In genomic region chr21:37936010-37936785, GRCh38 we compare ENCODE assay signal across 28 cellular contexts. TPM values are rescaled to one million over a fixed set of nuclear protein-coding genes. Genes with fewer than 3 reads are reported as not detected.
DNase-seq lines count a peak whose midpoint lies in the region; ATAC-seq, FAIRE-seq and TF ChIP-seq lines count a peak whose summit lies in the region.
"Had no signal": no experiment of that assay in that cellular context is flagged by ENCODE, and none has a peak within 500 bp of the region (broad histone marks: within the 10 kb centered on the region; RNA-seq: fewer than 3 reads in every experiment).

No MANE protein-coding gene starts in this region.

- intact Hi-C loops in endothelial cell of umbilical vein (cut with micrococcal nuclease), result no loop called here

- H3K4me1 ChIP-seq in endothelial cell of umbilical vein (ENCODE audit: control insufficient read depth, extremely low read depth, insufficient read depth, low read length), result no peaks in the 10 kb centered on the region
- H3K4me1 ChIP-seq: BLaER1 treated with 17β-estradiol and CSF1 and Interleukin-3, amounts not matched to agents 10 nM and 100 nM had no signal

- H4K20me1 ChIP-seq in endothelial cell of umbilical vein (replicated peaks; ENCODE audit: control insufficient read depth, extremely low read depth, insufficient read depth, low read length), result no peaks in the 10 kb centered on the region
- H4K20me1 ChIP-seq: BLaER1 treated with 17β-estradiol and CSF1 and Interleukin-3, amounts not matched to agents 10 nM and 100 nM had no signal

- H2AFZ ChIP-seq in endothelial cell of umbilical vein (ENCODE audit: low read depth, low read length), result no peak overlapping the region

- ATAC-seq in HG02970 (IDR thresholded peaks at IDR 0.05; ENCODE audit: low FRiP score, unreplicated experiment), result no peak
- no peak for ATAC-seq in GM21515 (IDR thresholded peaks at IDR 0.05; ENCODE audit: unreplicated experiment)

- POLR2A ChIA-PET in endothelial cell of umbilical vein (lab: Charles Lee), result no interaction called here

- dilution Hi-C loops in endothelial cell of umbilical vein (cut with MboI; ENCODE audit: extremely low pct_ligation_motif_present, low sequenced_read_pairs), result no loop called here

- DNase-seq in Daoy (ENCODE audit: low read depth) (peak; percentile 28), M059J (ENCODE audit: low read depth) (peak; percentile 58), endothelial cell of umbilical vein (ENCODE audit: low read depth, low spot score) (no peak), renal cortical epithelial cell (ENCODE audit: low read depth) (peak; percentile 89)
- DNase-seq in activated effector memory CD4-positive, alpha-beta T cell treated with anti-CD3 and anti-CD28 coated beads, Interleukin-2, amount 50 U/mL, for 16 hours, result no peak
- DNase-seq: AML-193; CD4-positive, alpha-beta T cell; DMS53; GDM1; IMR-90; KG1; NCI-H1048; NCI-H1417 treated with DMSO at 0.1 percent for 48 hours; NCI-H1694 treated with DMSO at 0.1 percent for 48 hours; NCI-H2081 treated with DMSO at 0.1 percent for 48 hours; NCI-H2171; NCI-H226; NCI-H510A; SHP77 had no signal

- no peaks in the 10 kb centered on the region for H3K9me1 ChIP-seq in endothelial cell of umbilical vein (replicated peaks; ENCODE audit: control insufficient read depth, extremely low read depth, insufficient read depth, low read length)

- no peak for TF ChIP-seq CTCF in endothelial cell of umbilical vein (IDR thresholded peaks at IDR 0.05; ENCODE audit: extremely low read depth in 1 of 2, insufficient read depth in 1 of 2, low read depth in 1 of 2, low read length in 2 of 2)

- no peaks in the 10 kb centered on the region for H3K9me3 ChIP-seq in endothelial cell of umbilical vein (replicated peaks; ENCODE audit: control insufficient read depth, insufficient read depth, low read length)

- no peak overlapping the region for H3K9ac ChIP-seq in endothelial cell of umbilical vein (replicated peaks; ENCODE audit: extremely low read depth, insufficient read depth, low read length)
- H3K9ac ChIP-seq: BLaER1 treated with 17β-estradiol and CSF1 and Interleukin-3, amounts not matched to agents 10 nM and 100 nM had no signal

- no peak overlapping the region for H3K4me2 ChIP-seq in endothelial cell of umbilical vein (ENCODE audit: insufficient read depth, low read length)
- H3K4me2 ChIP-seq: BLaER1 treated with 17β-estradiol and CSF1 and Interleukin-3, amounts not matched to agents 10 nM and 100 nM had no signal

- no peak for TF ChIP-seq POLR2A in endothelial cell of umbilical vein (IDR thresholded peaks at IDR 0.05; ENCODE audit: low read depth, low read length)

- H3K27me3 ChIP-seq in endothelial cell of umbilical vein (ENCODE audit: control insufficient read depth in 2 of 2, insufficient read depth in 2 of 2, low read length in 2 of 2), result no peaks in the 10 kb centered on the region
- H3K27me3 ChIP-seq: BLaER1 treated with 17β-estradiol and CSF1 and Interleukin-3, amounts not matched to agents 10 nM and 100 nM had no signal

- FAIRE-seq in endothelial cell of umbilical vein (lab: Jason Lieb, UNC), result peak; percentile 44
- FAIRE-seq: A204.1, GM12891 had no signal

- no TSS peak for BruUV-seq in endothelial cell of umbilical vein (replicated peaks; lab: Mats Ljungman, UMichigan)

- no peaks in the 10 kb centered on the region for H3K79me2 ChIP-seq in endothelial cell of umbilical vein (ENCODE audit: control insufficient read depth, insufficient read depth, low read length)

- H3K36me3 ChIP-seq in endothelial cell of umbilical vein (ENCODE audit: control insufficient read depth in 2 of 2, extremely low read depth in 1 of 2, insufficient read depth in 2 of 2, low read length in 2 of 2), result no peaks in the 10 kb centered on the region
- H3K36me3 ChIP-seq: BLaER1 treated with 17β-estradiol and CSF1 and Interleukin-3, amounts not matched to agents 10 nM and 100 nM had no signal

- H3K4me3 ChIP-seq in endothelial cell of umbilical vein (replicated peaks in 1 of 3; ENCODE audit: insufficient read depth in 1 of 3, low read depth in 1 of 3, low read length in 3 of 3), result no peak overlapping the region
- H3K4me3 ChIP-seq: BLaER1 treated with 17β-estradiol and CSF1 and Interleukin-3, amounts not matched to agents 10 nM and 100 nM had no signal

- CTCF ChIA-PET in endothelial cell of umbilical vein (lab: Charles Lee), result interaction anchor here (1.5 kb wide), 1 partner anchor 224 kb away, joined by 3 read pairs; no protein-coding TSS in a partner anchor

- H3K27ac ChIP-seq in endothelial cell of umbilical vein (ENCODE audit: insufficient read depth, low read depth, low read length), result no peak overlapping the region
- H3K27ac ChIP-seq: BLaER1 treated with 17β-estradiol and CSF1 and Interleukin-3, amounts not matched to agents 10 nM and 100 nM had no signal

TF ChIP-seq in endothelial cell of umbilical vein, 7 proteins besides CTCF, POLR2A, EP300 and RAD21:
- TF ChIP-seq FOS (IDR thresholded peaks at IDR 0.05; ENCODE audit: borderline replicate concordance, insufficient read depth, low read length) (peak; percentile 10), MYC (IDR thresholded peaks at IDR 0.05; ENCODE audit: low read depth, low read length) (no peak)

RNA-seq across cellular contexts. Expression of gene KCNJ6, which starts 19.9 kb away (rescaled TPM):
- not detected in 2 replicates for total RNA-seq in Daoy (2014; rRNA removed; shearing (Covaris generic))
- total RNA-seq in M059J (2014; rRNA removed; shearing (Covaris generic)), result 0.12 and 0.15 TPM in 2 replicates
- not detected in 2 replicates for total RNA-seq in endothelial cell of umbilical vein
- not detected in 2 replicates for polyA plus RNA-seq in endothelial cell of umbilical vein
- not detected in 2 replicates for polyA plus RNA-seq in endothelial cell of umbilical vein (2011; cell fraction: cytosol; rRNA removed)
- not detected in 2 replicates for polyA plus RNA-seq in endothelial cell of umbilical vein (2011; cell fraction: nucleus; rRNA removed)
- 0.14 and 0.16 TPM in 2 replicates for polyA plus RNA-seq in endothelial cell of umbilical vein (2012)
- polyA minus RNA-seq in endothelial cell of umbilical vein, result not detected in 2 replicates
- not detected for polyA minus RNA-seq in endothelial cell of umbilical vein (2011; cell fraction: cytosol; rRNA and poly(A)+ RNA removed)
- not detected in 2 replicates for polyA minus RNA-seq in endothelial cell of umbilical vein (2011; cell fraction: nucleus; rRNA and poly(A)+ RNA removed)
- total RNA-seq in renal cortical epithelial cell, result under 0.01 and 0.05 TPM in 2 replicates
- total RNA-seq: CD4-positive, alpha-beta T cell; H4; RPMI7951; SK-MEL-5; T-helper 1 cell treated with Interleukin-12 subunit alpha and Interleukin-12 subunit beta and Interleukin-4 antibody, amounts not matched to agents 30 ng/mL and 1 ng/mL, for 36 hours had no signal

Comparison
In these comparisons a context has a peak if more than half of its experiments do, and no peak if none do; other contexts are left out.
1. DNase-seq: peak in Daoy (single experiment), M059J (single experiment) and renal cortical epithelial cell (single experiment); none in endothelial cell of umbilical vein (single experiment) and activated effector memory CD4-positive, alpha-beta T cell treated with anti-CD3 and anti-CD28 coated beads, Interleukin-2, amount 50 U/mL, for 16 hours (single experiment).